ENCODE assay signal across 10 cellular contexts in the genomic region with DNA sequence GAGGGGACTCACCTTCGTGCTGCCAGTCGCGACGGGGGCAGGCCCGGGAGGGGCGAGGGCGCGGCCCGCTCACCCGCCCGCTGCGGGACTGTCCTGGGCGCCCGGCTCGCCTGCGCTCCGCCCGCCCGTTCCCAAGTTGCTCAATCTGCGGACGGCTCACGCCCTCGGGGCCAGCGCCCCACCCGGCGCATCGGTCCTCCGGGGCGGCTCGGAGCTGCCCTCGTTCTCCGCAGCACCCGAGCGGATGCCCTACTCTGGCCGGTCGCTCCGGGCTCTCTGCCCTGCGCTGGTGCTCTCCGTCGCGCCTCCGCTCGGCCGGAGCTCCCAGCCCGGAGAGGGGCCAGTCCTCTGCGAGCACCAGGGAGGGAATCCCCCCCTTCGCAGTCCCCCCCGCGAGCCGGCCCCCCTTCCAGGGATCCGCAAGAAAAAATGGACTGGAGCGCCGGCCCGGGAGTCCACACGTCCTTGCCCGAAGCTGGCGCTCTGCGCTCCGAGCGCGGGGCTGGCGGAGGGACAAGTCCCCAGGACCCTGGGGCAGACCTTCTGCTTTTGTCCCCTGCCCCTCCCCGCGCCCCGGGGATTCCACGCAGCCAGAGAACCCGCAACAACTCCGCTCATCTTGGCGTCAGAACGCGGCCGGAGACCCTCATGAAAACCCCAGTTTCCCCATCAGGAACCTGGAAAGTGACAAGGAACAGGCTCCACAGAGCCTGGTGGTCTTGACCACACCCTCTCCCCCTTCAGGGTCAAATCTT. TPM values are rescaled to one million over a fixed set of nuclear protein-coding genes. Genes with fewer than 3 reads are reported as not detected.
A peak's percentile ranks its signal among the peaks of the same experiment; 100 is the strongest.
DNase-seq lines count a peak whose midpoint lies in the region; ATAC-seq, FAIRE-seq and TF ChIP-seq lines count a peak whose summit lies in the region.
"Had no signal": no experiment of that assay in that cellular context is flagged by ENCODE, and none has a peak within 500 bp of the region (broad histone marks: within the 10 kb centered on the region; RNA-seq: fewer than 3 reads in every experiment).

A gene with protein sequence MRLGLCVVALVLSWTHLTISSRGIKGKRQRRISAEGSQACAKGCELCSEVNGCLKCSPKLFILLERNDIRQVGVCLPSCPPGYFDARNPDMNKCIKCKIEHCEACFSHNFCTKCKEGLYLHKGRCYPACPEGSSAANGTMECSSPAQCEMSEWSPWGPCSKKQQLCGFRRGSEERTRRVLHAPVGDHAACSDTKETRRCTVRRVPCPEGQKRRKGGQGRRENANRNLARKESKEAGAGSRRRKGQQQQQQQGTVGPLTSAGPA (minus strand): TSS at position 339 of the 755 bp plus-strand sequence. CDS start 5,231 bp downstream, outside the sequence.

- POLR2A ChIA-PET in A673 (lab: Charles Lee; ENCODE audit: low non-redundant PET): no interaction called here

- TF ChIP-seq POLR2A in body of pancreas (IDR thresholded peaks at IDR 0.05): no peak

- H3K4me3 ChIP-seq in heart right ventricle: peak within 1 kb of the TSS in 7 of 10 donors; percentile 11 to 38 (median 27)
- no peak within 1 kb of the TSS for H3K4me3 ChIP-seq in body of pancreas
- no peak within 1 kb of the TSS for H3K4me3 ChIP-seq in A673 (ENCODE audit: low read depth, low read length, poor library complexity, severe bottlenecking)

- H3K27ac ChIP-seq in heart right ventricle (no peak within 1 kb of the TSS), body of pancreas (no peak within 1 kb of the TSS), A673 (ENCODE audit: low read depth, low read length, poor library complexity, severe bottlenecking) (no peak within 1 kb of the TSS)

- no peaks in the 10 kb centered on the region for H3K9me3 ChIP-seq in heart right ventricle
- no peaks in the 10 kb centered on the region for H3K9me3 ChIP-seq in body of pancreas
- no peaks in the 10 kb centered on the region for H3K9me3 ChIP-seq in A673 (ENCODE audit: low read depth, low read length, poor library complexity, severe bottlenecking)

- no TSS peak for BruUV-seq in A673 (replicated peaks; lab: Mats Ljungman, UMichigan)

- WGBS in heart right ventricle, 2 donors: 1% methylated on average over 62 to 72 of the region's 72 CpGs
- 0 to 2% methylated on average over 4 to 72 of the region's 72 CpGs for WGBS in body of pancreas, 2 donors

- ATAC-seq in heart right ventricle (peak in 4 of 8 donors; percentile 25 to 59 (median 34)), Right ventricle myocardium inferior (no peak), body of pancreas (peak; percentile 24)

- DNase-seq in heart right ventricle (no peak), Right ventricle myocardium inferior (ENCODE audit: missing footprints) (no peak), body of pancreas (no peak), left kidney (ENCODE audit: low read depth, low spot score) (peak; percentile 90), urothelium cell line (ENCODE audit: low spot score) (peak; percentile 52), A673 (ENCODE audit: low spot score) (no peak), NCI-H1436 (lab: John Stamatoyannopoulos, UW) (no peak)
- no peak for DNase-seq in effector CD4-positive, alpha-beta T cell
- DNase-seq: stimulated activated CD4-positive, alpha-beta T cell treated with anti-CD3 and anti-CD28 coated beads, Interleukin-1b, Interleukin-23, amount 100 ng/mL, for 48 hours had no signal

- FAIRE-seq in urothelium cell line (lab: Jason Lieb, UNC): peak; percentile 32

- CTCF ChIA-PET in A673 (lab: Charles Lee): no interaction called here

- no peak for TF ChIP-seq CTCF in heart right ventricle (IDR thresholded peaks at IDR 0.05)
- TF ChIP-seq CTCF in body of pancreas (IDR thresholded peaks at IDR 0.05): no peak
- no peak for TF ChIP-seq CTCF in A673 (conservative IDR thresholded peaks at IDR 0.05; ENCODE audit: low read depth, low read length)

- intact Hi-C loops in heart right ventricle (cut with DNase I) (no loop called here), Right ventricle myocardium inferior (cut with DNase I) (no loop called here), body of pancreas (cut with DNase I) (no loop called here), A673 (cut with micrococcal nuclease; ENCODE audit: unreplicated experiment) (no loop called here)

- H3K4me1 ChIP-seq in heart right ventricle: peaks cover 0 to 12% (median 5%) of the 10 kb centered on the region in 9 donors
- peaks cover 7% of the 10 kb centered on the region for H3K4me1 ChIP-seq in body of pancreas
- H3K4me1 ChIP-seq in A673 (ENCODE audit: insufficient read depth, low read length, poor library complexity, severe bottlenecking): no peaks in the 10 kb centered on the region

- H3K27me3 ChIP-seq in heart right ventricle (peaks cover 12 to 99% (median 97%) of the 10 kb centered on the region in 7 donors), body of pancreas (peaks cover 0 to 25% of the 10 kb centered on the region in 2 donors), A673 (replicated peaks; ENCODE audit: insufficient read depth, low read depth, low read length, poor library complexity) (peaks cover 90% of the 10 kb centered on the region)

- H3K36me3 ChIP-seq in heart right ventricle (no peaks in the 10 kb centered on the region), body of pancreas (replicated peaks in 1 of 2; ENCODE audit: insufficient read depth in 1 of 2, low read depth in 2 of 2) (no peaks in the 10 kb centered on the region), A673 (ENCODE audit: insufficient read depth, low read length, poor library complexity, severe bottlenecking) (no peaks in the 10 kb centered on the region)

RNA-seq across cellular contexts. Expression of the gene that starts here (rescaled TPM):
- total RNA-seq in heart right ventricle (under 1 TPM in 2 of 10 donors, not detected in 8; 0.10 to 0.35 TPM), Right ventricle myocardium inferior (not detected), body of pancreas (1 to 10 TPM in 1 of 2 donors, under 1 TPM in 1; 0.66 to 1.0 TPM), A673 (2021) (not detected in 2 replicates)
- polyA plus RNA-seq in heart right ventricle: under 1 TPM in 1 of 2 donors, not detected in 1; 0.03 TPM
- total RNA-seq: activated naive CD4-positive, alpha-beta T cell treated with anti-CD3 and anti-CD28 coated beads, Interleukin-2, amount 50 U/mL, for 72 hours had no signal

Comparison
In these comparisons a context has a peak if more than half of its experiments do, and no peak if none do; other contexts are left out.
1. DNase-seq: peak in left kidney (single experiment) and urothelium cell line (single experiment); none in heart right ventricle (0 of 2), Right ventricle myocardium inferior (single experiment), body of pancreas (0 of 4), A673 (single experiment), effector CD4-positive, alpha-beta T cell (single experiment) and NCI-H1436 (single experiment).
2. H3K4me3 ChIP-seq: peak in heart right ventricle (7 of 10); none in body of pancreas (0 of 2) and A673 (single experiment).